Comparison of ENCODE assay signal across 6 cellular contexts in the genomic region with DNA sequence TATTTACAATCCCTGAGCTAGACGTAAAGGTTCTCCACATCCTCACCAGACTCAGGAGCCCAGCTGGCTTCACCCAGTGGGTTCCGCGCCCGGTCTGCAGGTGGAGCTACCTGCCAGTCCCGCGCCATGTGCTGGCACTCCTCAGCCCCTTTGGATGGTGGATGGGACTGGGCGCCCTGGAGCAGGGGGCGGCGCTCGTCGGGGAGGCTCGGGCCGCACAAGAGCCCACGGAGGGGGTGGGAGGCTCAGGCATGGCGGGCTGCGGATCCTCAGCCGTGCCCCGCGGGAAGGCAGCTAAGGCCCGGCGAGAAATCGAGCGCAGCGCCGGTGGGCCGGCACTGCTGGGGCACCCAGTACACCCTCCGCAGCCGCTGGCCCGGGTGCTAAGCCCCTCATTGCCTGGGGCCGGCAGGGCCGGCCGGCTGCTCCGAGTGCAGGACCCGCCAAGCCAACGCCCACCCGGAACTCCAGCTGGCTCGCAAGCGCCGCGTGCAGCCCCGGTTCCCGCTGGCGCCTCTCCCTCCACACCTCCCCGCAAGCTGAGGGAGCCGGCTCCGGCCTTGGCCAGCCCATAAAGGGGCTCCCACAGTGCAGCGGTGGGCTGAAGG.
DNase-seq lines count a peak whose midpoint lies in the region; ATAC-seq and TF ChIP-seq lines count a peak whose summit lies in the region.
"Not testable (repeated sequence)": the region's sequence is repeated elsewhere in the genome, so short reads cannot be mapped to it uniquely, and the experiment has no call there.

No MANE protein-coding gene starts in this region.

- ATAC-seq in lower lobe of right lung = not testable (repeated sequence)

- 89 to 96% (median 93%) methylated on average over 19 to 47 of the region's 47 CpGs for WGBS in spleen, 5 donors

- intact Hi-C loops in lower lobe of right lung (cut with DNase I); spleen (cut with DNase I; ENCODE audit: low total_unique reads): not testable (repeated sequence)

- H3K36me3 ChIP-seq in HUES6 (ENCODE audit: control insufficient read depth, insufficient read depth, low read length); NT2/D1 (ENCODE audit: insufficient read depth, insufficient read length, low read length); lower lobe of right lung; spleen: not testable (repeated sequence)

- DNase-seq in NCI-H510A (lab: John Stamatoyannopoulos, UW) (peak; percentile 36), lower lobe of right lung (peak; percentile 37), spleen (peak; percentile 69)
- not testable (repeated sequence) for DNase-seq in NT2/D1 (ENCODE audit: low read depth, low spot score); fibroblast of villous mesenchyme (ENCODE audit: low read depth)

- not testable (repeated sequence) for H3K9me3 ChIP-seq in HUES6 (ENCODE audit: control insufficient read depth, insufficient read depth, low read depth, low read length); NT2/D1 (ENCODE audit: insufficient read depth, low read length); lower lobe of right lung
- H3K9me3 ChIP-seq in spleen = peaks cover 0 to 19% (median 12%) of the 10 kb centered on the region in 8 donors

- H3K27me3 ChIP-seq in HUES6 (ENCODE audit: control insufficient read depth, insufficient read depth, low read length); NT2/D1 (ENCODE audit: insufficient read depth, insufficient read length); lower lobe of right lung (ENCODE audit: low read depth); spleen (replicated peaks in 1 of 7): not testable (repeated sequence)

- not testable (repeated sequence) for TF ChIP-seq CTCF in fibroblast of villous mesenchyme (IDR thresholded peaks at IDR 0.05; ENCODE audit: insufficient read depth, low read depth, low read length); lower lobe of right lung (IDR thresholded peaks at IDR 0.05); spleen (IDR thresholded peaks at IDR 0.05 in 8 of 11, conservative IDR thresholded peaks at IDR 0.05 in 3 of 11)

- H3K4me3 ChIP-seq in HUES6 (ENCODE audit: low read depth, low read length) (peak overlapping the region; percentile 26; the same call in 1 of the 2 replicates), NT2/D1 (ENCODE audit: insufficient read length, low read depth) (peak overlapping the region; percentile 66), fibroblast of villous mesenchyme (ENCODE audit: low read depth, low read length) (peak overlapping the region; percentile 47)
- H3K4me3 ChIP-seq in lower lobe of right lung, spleen: not testable (repeated sequence)

- TF ChIP-seq POLR2A in spleen (IDR thresholded peaks at IDR 0.05) = not testable (repeated sequence)

- H3K4me1 ChIP-seq in HUES6 (ENCODE audit: control insufficient read depth, insufficient read depth, low read length); NT2/D1 (ENCODE audit: insufficient read depth, insufficient read length); lower lobe of right lung; spleen: not testable (repeated sequence)

- not testable (repeated sequence) for H3K27ac ChIP-seq in HUES6 (ENCODE audit: low read depth, low read length); lower lobe of right lung; spleen

- not testable (repeated sequence) for H3K9ac ChIP-seq in HUES6 (ENCODE audit: low read length)
- peak overlapping the region; percentile 50 for H3K9ac ChIP-seq in NT2/D1 (ENCODE audit: insufficient read length, low read depth)
